In the genomic region with DNA sequence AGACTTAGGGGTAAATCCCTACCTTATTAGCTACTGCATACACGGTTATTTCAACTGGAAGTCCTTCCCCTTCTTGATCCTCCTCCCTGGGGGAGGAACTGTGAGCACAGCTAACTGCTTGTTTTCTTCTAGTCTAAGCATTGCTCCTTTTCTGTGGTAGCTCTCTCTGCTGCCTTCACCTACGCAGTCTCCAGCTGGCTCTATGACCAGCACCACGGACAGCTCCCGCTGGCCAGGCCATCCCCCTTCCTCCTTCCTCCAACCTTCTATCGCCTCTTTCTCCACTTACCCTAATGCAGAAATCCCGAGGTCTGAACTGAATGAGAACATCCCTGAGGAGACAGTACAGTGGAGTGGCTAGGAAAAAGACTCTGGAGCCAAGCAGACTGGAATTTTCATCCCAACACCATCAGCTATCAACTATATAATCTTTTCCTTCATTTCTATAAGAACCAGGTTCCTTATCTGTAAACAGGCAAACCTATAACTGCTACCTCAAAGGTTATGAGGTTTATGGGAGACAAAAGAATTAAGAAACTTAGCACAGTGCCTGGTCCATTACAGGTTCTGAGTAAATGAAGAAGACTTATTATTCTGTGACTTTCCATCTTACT, we compare ENCODE assay signal across 9 cellular contexts. TPM values are rescaled to one million over a fixed set of nuclear protein-coding genes. Genes with fewer than 3 reads are reported as not detected.
DNase-seq lines count a peak whose midpoint lies in the region; ATAC-seq and TF ChIP-seq lines count a peak whose summit lies in the region.
"Had no signal": no experiment of that assay in that cellular context is flagged by ENCODE, and none has a peak within 500 bp of the region (broad histone marks: within the 10 kb centered on the region; RNA-seq: fewer than 3 reads in every experiment).

No MANE protein-coding gene starts in this region.

- intact Hi-C loops in mammary epithelial cell (cut with micrococcal nuclease) = no loop called here

- TF ChIP-seq RAD21 in neural cell (conservative IDR thresholded peaks at IDR 0.05) = no peak

- H2AFZ ChIP-seq in GM23338 = no peak overlapping the region
- no peak overlapping the region for H2AFZ ChIP-seq in mammary epithelial cell (ENCODE audit: low read depth, low read length)
- no peak overlapping the region for H2AFZ ChIP-seq in neural cell (ENCODE audit: low read depth, low read length)

- no peak overlapping the region for H3K4me3 Mint-ChIP-seq in GM23338

- H3K36me3 ChIP-seq in GM23338 (ENCODE audit: insufficient read depth) (no peaks in the 10 kb centered on the region), mammary epithelial cell (ENCODE audit: insufficient read depth, low read length) (no peaks in the 10 kb centered on the region), neural cell (ENCODE audit: insufficient read depth, low read length) (no peaks in the 10 kb centered on the region)
- H3K36me3 ChIP-seq in effector memory CD4-positive, alpha-beta T cell (ENCODE audit: control insufficient read depth, insufficient read depth, low read length) = no peaks in the 10 kb centered on the region

- H3K27ac Mint-ChIP-seq in GM23338 = no peak overlapping the region

- peaks cover 9% of the 10 kb centered on the region for H3K27me3 Mint-ChIP-seq in GM23338 (ENCODE audit: insufficient read depth, low read depth, poor library complexity)

- H3K9ac ChIP-seq in mammary epithelial cell (ENCODE audit: insufficient read depth, low read length) (no peak overlapping the region), neural cell (ENCODE audit: low read length) (no peak overlapping the region)

- ATAC-seq in GM23338 = peak; percentile 92
- ATAC-seq in HG02759 (IDR thresholded peaks at IDR 0.05; ENCODE audit: unreplicated experiment) = no peak
- no peak for ATAC-seq in GM18909 (IDR thresholded peaks at IDR 0.05; ENCODE audit: poor library complexity, unreplicated experiment)
- no peak for ATAC-seq in HG03135 (IDR thresholded peaks at IDR 0.05; ENCODE audit: unreplicated experiment)

- H3K79me2 ChIP-seq in GM23338 (replicated peaks; ENCODE audit: insufficient read depth) (no peaks in the 10 kb centered on the region), mammary epithelial cell (ENCODE audit: insufficient read depth, low read length) (no peaks in the 10 kb centered on the region), neural cell (replicated peaks; ENCODE audit: insufficient read depth, low read length) (no peaks in the 10 kb centered on the region)

- H3K9me2 ChIP-seq in GM23338 (ENCODE audit: insufficient read depth) (no peaks in the 10 kb centered on the region), neural cell (ENCODE audit: insufficient read depth, low read length) (no peaks in the 10 kb centered on the region)

- H3K27ac ChIP-seq in GM23338 (ENCODE audit: low read depth) (no peak overlapping the region), mammary epithelial cell (ENCODE audit: insufficient read depth, low read depth, low read length) (no peak overlapping the region), neural cell (ENCODE audit: low read length) (no peak overlapping the region)
- H3K27ac ChIP-seq in effector memory CD4-positive, alpha-beta T cell (ENCODE audit: insufficient read depth, low read length, poor library complexity, severe bottlenecking) = no peak overlapping the region

- dilution Hi-C loops in mammary epithelial cell (cut with HindIII; ENCODE audit: low sequenced_read_pairs) = no loop called here

- H4K20me1 ChIP-seq in GM23338 (replicated peaks; ENCODE audit: insufficient read depth) = no peaks in the 10 kb centered on the region
- no peaks in the 10 kb centered on the region for H4K20me1 ChIP-seq in mammary epithelial cell (ENCODE audit: insufficient read depth, low read length)
- H4K20me1 ChIP-seq in neural cell (ENCODE audit: insufficient read depth) = no peaks in the 10 kb centered on the region

- DNase-seq in GM23338 (ENCODE audit: low spot score) (peak; percentile 81), NAMALWA (ENCODE audit: low spot score) (peak; percentile 25), mammary epithelial cell (peak; percentile 28)
- DNase-seq in effector memory CD4-positive, alpha-beta T cell = no peak
- DNase-seq: amniotic stem cell had no signal

- H3K4me2 ChIP-seq in GM23338 (no peak overlapping the region), mammary epithelial cell (ENCODE audit: insufficient read depth, low read depth, low read length) (no peak overlapping the region), neural cell (ENCODE audit: low read length) (no peak overlapping the region)

- peaks cover 6% of the 10 kb centered on the region; the same call in 1 of the 3 replicates for H3K4me1 Mint-ChIP-seq in GM23338

- BruUV-seq in mammary epithelial cell (replicated peaks; lab: Mats Ljungman, UMichigan) = no TSS peak

- WGBS in mammary epithelial cell (ENCODE audit: low coverage, missing lambda C conversion rate) = 9% methylated on average over 6 of the region's 6 CpGs

- H3F3A ChIP-seq in GM23338 (replicated peaks; ENCODE audit: low read depth) (no peaks in the 10 kb centered on the region), neural cell (ENCODE audit: insufficient read depth, low read length, poor library complexity, severe bottlenecking) (no peaks in the 10 kb centered on the region)

- in situ Hi-C loops in mammary epithelial cell (cut with MboI; ENCODE audit: low sequenced_read_pairs in 2 of 2) = loop anchor here in 1 of 2 donors (25.0 kb wide), 1 partner anchor 291 kb away; a partner anchor contains a TSS

- TF ChIP-seq CTCF in GM23338 (conservative IDR thresholded peaks at IDR 0.05; ENCODE audit: low read depth in 2 of 2) (no peak), mammary epithelial cell (conservative IDR thresholded peaks at IDR 0.05 in 1 of 2, IDR thresholded peaks at IDR 0.05 in 1 of 2; ENCODE audit: extremely low read depth in 1 of 2, insufficient read depth in 1 of 2, low read depth in 1 of 2, low read length in 2 of 2) (no peak), neural cell (IDR thresholded peaks at IDR 0.05; ENCODE audit: poor library complexity, severe bottlenecking) (no peak)

- H3K4me1 ChIP-seq in GM23338 (ENCODE audit: insufficient read depth) (no peaks in the 10 kb centered on the region; the same call in 1 of the 2 replicates), mammary epithelial cell (ENCODE audit: insufficient read depth, low read length) (peaks cover 4% of the 10 kb centered on the region)
- peaks cover under 1% of the 10 kb centered on the region for H3K4me1 ChIP-seq in effector memory CD4-positive, alpha-beta T cell (ENCODE audit: control insufficient read depth, insufficient read depth, low read length, poor library complexity, severe bottlenecking)

- no peaks in the 10 kb centered on the region for H3K36me3 Mint-ChIP-seq in GM23338 (ENCODE audit: low read depth)

- H3K27me3 ChIP-seq in GM23338 (ENCODE audit: insufficient read depth) = 0 out of 2 replicates have a peak, but pooled peaks cover 7% of the 10 kb centered on the region
- H3K27me3 ChIP-seq in mammary epithelial cell (ENCODE audit: insufficient read depth, low read length) = peaks cover 5% of the 10 kb centered on the region
- peaks cover 77% of the 10 kb centered on the region for H3K27me3 ChIP-seq in neural cell (ENCODE audit: insufficient read depth, low read depth, low read length)
- peaks cover 16% of the 10 kb centered on the region for H3K27me3 ChIP-seq in effector memory CD4-positive, alpha-beta T cell (replicated peaks; ENCODE audit: control insufficient read depth, insufficient read depth, low read length, poor library complexity, severe bottlenecking)

- H3K9me3 ChIP-seq in mammary epithelial cell (replicated peaks; ENCODE audit: insufficient read depth, low read length) = no peaks in the 10 kb centered on the region
- no peaks in the 10 kb centered on the region for H3K9me3 ChIP-seq in neural cell (ENCODE audit: low read length)
- no peaks in the 10 kb centered on the region for H3K9me3 ChIP-seq in effector memory CD4-positive, alpha-beta T cell (ENCODE audit: control insufficient read depth, low read length)

- CTCF ChIA-PET in mammary epithelial cell (lab: Charles Lee; ENCODE audit: low non-redundant PET) = interaction anchor here (1.0 kb wide), 1 partner anchor 16 kb away, joined by 3 read pairs; no protein-coding TSS in a partner anchor

- no peak overlapping the region for H3K4me3 ChIP-seq in GM23338
- no peak overlapping the region for H3K4me3 ChIP-seq in mammary epithelial cell (replicated peaks in 1 of 3; ENCODE audit: insufficient read depth in 1 of 3, low read depth in 2 of 3, low read length in 3 of 3)
- no peak overlapping the region for H3K4me3 ChIP-seq in neural cell (ENCODE audit: low read length)
- no peak overlapping the region for H3K4me3 ChIP-seq in effector memory CD4-positive, alpha-beta T cell (ENCODE audit: insufficient read depth, low read depth, low read length, poor library complexity, severe bottlenecking)

- TF ChIP-seq EP300 in neural cell (conservative IDR thresholded peaks at IDR 0.05; ENCODE audit: poor library complexity, severe bottlenecking) = no peak

- H3K9me3 Mint-ChIP-seq in GM23338 = no peaks in the 10 kb centered on the region

TF ChIP-seq in GM23338, 12 proteins besides CTCF, POLR2A, EP300 and RAD21 (continues in another document):
- no peak for TF ChIP-seq JUNB (IDR thresholded peaks at IDR 0.05; ENCODE audit: unreplicated experiment)

RNA-seq across cellular contexts. Expression of a gene that starts 4.7 kb away (rescaled TPM):
- total RNA-seq in GM23338 (2014; rRNA removed; shearing (Covaris generic)) = 0.23 and 0.38 TPM in 2 replicates
- polyA plus RNA-seq in GM23338 (2016; fragmentation: Nextera tagmentation; extraction: Ambion mirVana) (0.37 and 0.74 TPM in 2 replicates), mammary epithelial cell (0.01 TPM), neural cell (1.1 and 1.7 TPM in 2 replicates)
- total RNA-seq in mammary epithelial cell = under 1 TPM in 1 of 2 donors, not detected in 1; 0.50 TPM
- polyA minus RNA-seq in mammary epithelial cell (not detected), neural cell (0.24 and 0.46 TPM in 2 replicates)

RNA-seq across cellular contexts. Expression of a gene that starts 14.7 kb away (rescaled TPM):
- total RNA-seq in GM23338 (2014; rRNA removed; shearing (Covaris generic)) = not detected in 2 replicates
- polyA plus RNA-seq in GM23338 (2016; fragmentation: Nextera tagmentation; extraction: Ambion mirVana) (not detected in 2 replicates), mammary epithelial cell (0.02 TPM), neural cell (0.36 TPM in 1 of 2 replicates, not detected in the other)
- total RNA-seq in mammary epithelial cell = under 1 TPM in 1 of 2 donors, not detected in 1; 0.17 TPM
- polyA minus RNA-seq in mammary epithelial cell (not detected), neural cell (not detected in 2 replicates)

RNA-seq across cellular contexts. Expression of a gene that starts 52.8 kb away (rescaled TPM):
- not detected in 2 replicates for total RNA-seq in GM23338 (2014; rRNA removed; shearing (Covaris generic))
- polyA plus RNA-seq in GM23338 (2016; fragmentation: Nextera tagmentation; extraction: Ambion mirVana) (not detected in 2 replicates), mammary epithelial cell (0.12 TPM), neural cell (not detected in 2 replicates)
- not detected for total RNA-seq in mammary epithelial cell
- polyA minus RNA-seq in mammary epithelial cell (not detected), neural cell (not detected in 2 replicates)

Comparison
In these comparisons a context has a peak if more than half of its experiments do, and no peak if none do; other contexts are left out.
1. DNase-seq: peak in GM23338 (single experiment), NAMALWA (single experiment) and mammary epithelial cell (single experiment); none in effector memory CD4-positive, alpha-beta T cell (0 of 3).